8 cellular contexts compared by ENCODE assay signal in genomic region chr1:184386271-184387068, GRCh38. TPM values are rescaled to one million over a fixed set of nuclear protein-coding genes. Genes with fewer than 3 reads are reported as not detected.
DNase-seq lines count a peak whose midpoint lies in the region; ATAC-seq and TF ChIP-seq lines count a peak whose summit lies in the region.

TSS of gene C1orf21 (plus strand) at chr1:184387029. CDS start at chr1:184477510, 90,481 bp downstream.

- H3K4me2 ChIP-seq in GM23338, result peak within 1 kb of the TSS; percentile 94

- peak within 1 kb of the TSS; percentile 94 for H3K4me3 ChIP-seq in GM23338

- TF ChIP-seq CTCF in GM23338 (conservative IDR thresholded peaks at IDR 0.05; ENCODE audit: low read depth in 2 of 2) (no peak), subcutaneous adipose tissue (IDR thresholded peaks at IDR 0.05; ENCODE audit: low read depth) (no peak)

- peak; percentile 80 for ATAC-seq in GM23338
- peak; percentile 85 to 97 for ATAC-seq in activated naive CD4-positive, alpha-beta T cell treated with anti-CD3 and anti-CD28 coated beads, Interleukin-2, amount 50 U/mL, for 72 hours

- H3K27ac ChIP-seq in GM23338 (ENCODE audit: low read depth), result peak within 1 kb of the TSS; percentile 84

- H3F3A ChIP-seq in GM23338 (replicated peaks; ENCODE audit: low read depth), result no peaks in the 10 kb centered on the region

- H3K27me3 Mint-ChIP-seq in GM23338 (ENCODE audit: insufficient read depth, low read depth, poor library complexity), result peaks cover 10% of the 10 kb centered on the region

- no peaks in the 10 kb centered on the region; the same call in 2 of the 3 replicates for H3K36me3 Mint-ChIP-seq in GM23338 (ENCODE audit: low read depth)
- peaks cover 8 to 16% of the 10 kb centered on the region in 2 donors for H3K36me3 Mint-ChIP-seq in activated naive CD4-positive, alpha-beta T cell treated with anti-CD3 and anti-CD28 coated beads, Interleukin-2, amount 50 U/mL, for 72 hours

- H3K79me2 ChIP-seq in GM23338 (replicated peaks; ENCODE audit: insufficient read depth), result peaks cover 40% of the 10 kb centered on the region

- peaks cover 65% of the 10 kb centered on the region for H3K4me1 ChIP-seq in GM23338 (ENCODE audit: insufficient read depth)

- H3K4me3 Mint-ChIP-seq in GM23338, result peak within 1 kb of the TSS; percentile 89

- peak within 1 kb of the TSS; percentile 49; the same call in 1 of the 2 replicates for H3K27ac Mint-ChIP-seq in GM23338
- peak within 1 kb of the TSS; percentile 19 to 36 for H3K27ac Mint-ChIP-seq in activated naive CD4-positive, alpha-beta T cell treated with anti-CD3 and anti-CD28 coated beads, Interleukin-2, amount 50 U/mL, for 72 hours

- H3K9me2 ChIP-seq in GM23338 (ENCODE audit: insufficient read depth), result no peaks in the 10 kb centered on the region

- peaks cover 9% of the 10 kb centered on the region; the same call in 1 of the 2 replicates for H3K27me3 ChIP-seq in GM23338 (ENCODE audit: insufficient read depth)

- H4K20me1 ChIP-seq in GM23338 (replicated peaks; ENCODE audit: insufficient read depth), result peaks cover 20% of the 10 kb centered on the region

- peaks cover 61% of the 10 kb centered on the region for H3K4me1 Mint-ChIP-seq in GM23338

- H3K36me3 ChIP-seq in GM23338 (ENCODE audit: insufficient read depth), result no peaks in the 10 kb centered on the region

- peak; percentile 38 for DNase-seq in DMS79 (lab: John Stamatoyannopoulos, UW)
- peak; percentile 93 for DNase-seq in GM23338 (ENCODE audit: low spot score)
- peak; percentile 88 for DNase-seq in LoVo (ENCODE audit: low spot score)
- DNase-seq in SK-N-DZ (ENCODE audit: low spot score), result peak; percentile 90
- peak; percentile 70 to 80 for DNase-seq in activated naive CD4-positive, alpha-beta T cell treated with anti-CD3 and anti-CD28 coated beads, Interleukin-2, amount 50 U/mL, for 72 hours (ENCODE audit: low spot score in 2 of 2)
- DNase-seq in globus pallidus (ENCODE audit: low spot score), result peak; percentile 84
- DNase-seq in non-pigmented ciliary epithelial cell (ENCODE audit: low read depth), result peak; percentile 31

- no peaks in the 10 kb centered on the region; the same call in 1 of the 3 replicates for H3K9me3 Mint-ChIP-seq in GM23338
- H3K9me3 Mint-ChIP-seq in activated naive CD4-positive, alpha-beta T cell treated with anti-CD3 and anti-CD28 coated beads, Interleukin-2, amount 50 U/mL, for 72 hours, result no peaks in the 10 kb centered on the region

- peak within 1 kb of the TSS; percentile 88 for H2AFZ ChIP-seq in GM23338

TF ChIP-seq in GM23338, 12 proteins besides CTCF, POLR2A, EP300 and RAD21 (continues in another document):
- TF ChIP-seq ZNF462 (CRISPR knock-in tag; IDR thresholded peaks at IDR 0.05) (no peak), NANOG (IDR thresholded peaks at IDR 0.05; ENCODE audit: borderline replicate concordance) (no peak), REST (IDR thresholded peaks at IDR 0.05; ENCODE audit: unreplicated experiment) (no peak), POLR2AphosphoS5 (IDR thresholded peaks at IDR 0.05; ENCODE audit: low read depth) (peak; percentile 60; the same call in 1 of the 2 replicates), ZNF331 (CRISPR knock-in tag; IDR thresholded peaks at IDR 0.05; ENCODE audit: low read depth) (no peak), ZNF114 (CRISPR knock-in tag; IDR thresholded peaks at IDR 0.05) (no peak), EZH2 (IDR thresholded peaks at IDR 0.05; ENCODE audit: low read depth, unreplicated experiment) (no peak), STAT1 (IDR thresholded peaks at IDR 0.05; ENCODE audit: unreplicated experiment) (no peak), CREB1 (CRISPR knock-in tag; IDR thresholded peaks at IDR 0.05; ENCODE audit: low read depth) (peak; percentile 35; the same call in 1 of the 2 replicates)

RNA-seq across cellular contexts. Expression of gene C1orf21, which starts in this region (rescaled TPM):
- 28.0 and 34.2 TPM in 2 replicates for total RNA-seq in GM23338 (2014; rRNA removed; shearing (Covaris generic))
- polyA plus RNA-seq in GM23338 (2016; fragmentation: Nextera tagmentation; extraction: Ambion mirVana), result 38.1 and 40.4 TPM in 2 replicates
- 17.9 and 22.2 TPM in 2 replicates for polyA plus RNA-seq in SK-N-DZ (2014; cell fraction: cytosol; rRNA removed)
- 9.0 and 11.0 TPM in 2 replicates for polyA plus RNA-seq in SK-N-DZ (2014; cell fraction: nucleus; rRNA removed)
- 1 to 10 TPM; 2.2 to 2.3 TPM for total RNA-seq in activated naive CD4-positive, alpha-beta T cell treated with anti-CD3 and anti-CD28 coated beads, Interleukin-2, amount 50 U/mL, for 72 hours
- total RNA-seq in subcutaneous adipose tissue, result 100 to 1,000 TPM in 1 of 4 donors, 10 to 100 TPM in 3; 31.6 to 121 (median 38.0) TPM

Comparison
In these comparisons a context has a peak if more than half of its experiments do, and no peak if none do; other contexts are left out.
1. Peak in every context shown above with its lines: DNase-seq, ATAC-seq, H3K4me3 ChIP-seq and H3K27ac ChIP-seq.
2. DNase-seq: peak in every context shown above with its lines; median percentile 93 in GM23338; 90 in SK-N-DZ; 88 in LoVo; 84 in globus pallidus; 75 in activated naive CD4-positive, alpha-beta T cell treated with anti-CD3 and anti-CD28 coated beads, Interleukin-2, amount 50 U/mL, for 72 hours; 38 in DMS79; 31 in non-pigmented ciliary epithelial cell.